In genomic region chr10:103216378-103216777, GRCh38 we compare ENCODE assay signal across 1 cellular context.
TF ChIP-seq lines count a peak whose summit lies in the region.

No MANE protein-coding gene starts in this region.

TF ChIP-seq in HepG2, 621 proteins besides CTCF, POLR2A, EP300 and RAD21:
- 0 out of 2 replicates have a peak, but pooled peaks have one; percentile 28 for TF ChIP-seq ZBTB26 (CRISPR knock-in tag; IDR thresholded peaks at IDR 0.05; ENCODE audit: borderline replicate concordance)
- 0 out of 2 replicates have a peak, but pooled peaks have one; percentile 14 for TF ChIP-seq NCOA2 (CRISPR knock-in tag; IDR thresholded peaks at IDR 0.05)
- peak; percentile 47; the same call in 1 of the 2 replicates for TF ChIP-seq ARID5B (CRISPR knock-in tag; IDR thresholded peaks at IDR 0.05)
- peak; percentile 92 for TF ChIP-seq TEAD3 (CRISPR knock-in tag; optimal IDR thresholded peaks at IDR 0.05; ENCODE audit: borderline replicate concordance)
TF ChIP-seq in HepG2: peak in this region for 4; not testable (repeated sequence) for 617.
